Comparison of ENCODE assay signal across 1 cellular context in the genomic region with DNA sequence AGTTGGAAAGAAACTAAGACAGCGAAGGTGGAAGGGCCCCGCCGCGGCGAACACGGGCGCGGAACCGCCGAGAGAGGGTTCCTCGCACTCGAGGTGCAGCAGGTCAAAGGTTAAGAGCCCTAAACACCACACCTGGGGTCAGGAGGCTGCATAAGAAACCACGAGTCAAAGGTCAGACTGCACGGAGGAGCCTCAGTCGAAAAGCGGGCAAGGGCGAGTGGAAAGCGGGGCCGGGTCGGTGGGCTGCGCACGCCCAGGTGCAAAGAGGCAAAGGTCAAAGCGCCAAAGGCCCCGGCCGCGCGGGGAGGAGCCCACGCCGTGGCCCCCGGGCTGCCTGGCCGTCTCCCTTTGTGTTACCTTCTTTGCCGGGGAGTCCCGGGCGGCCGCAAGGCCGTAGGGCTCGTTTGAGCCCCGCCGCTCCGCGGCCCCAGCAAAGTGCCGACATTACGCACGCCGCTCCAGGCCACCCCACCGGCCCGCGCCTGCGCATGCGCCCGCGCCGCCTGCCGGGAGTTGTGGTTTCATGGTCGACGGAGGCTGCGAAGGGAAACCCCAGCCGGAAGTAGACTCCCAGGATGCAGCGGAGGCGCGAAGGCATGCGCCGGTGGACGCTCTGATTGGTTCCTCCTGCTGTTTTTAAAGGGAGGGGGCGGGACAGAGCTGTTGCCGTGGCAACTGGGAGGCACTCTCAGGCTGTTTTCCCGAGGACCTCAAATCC.
TF ChIP-seq lines count a peak whose summit lies in the region.

A gene (minus strand): TSS at position 470 of the 718 bp plus-strand sequence. CDS start 25 bp downstream, at position 445.

TF ChIP-seq in K562, 482 proteins besides CTCF, POLR2A, EP300 and RAD21 (continued from another document and continues in another):
- TF ChIP-seq, protein P1, sequence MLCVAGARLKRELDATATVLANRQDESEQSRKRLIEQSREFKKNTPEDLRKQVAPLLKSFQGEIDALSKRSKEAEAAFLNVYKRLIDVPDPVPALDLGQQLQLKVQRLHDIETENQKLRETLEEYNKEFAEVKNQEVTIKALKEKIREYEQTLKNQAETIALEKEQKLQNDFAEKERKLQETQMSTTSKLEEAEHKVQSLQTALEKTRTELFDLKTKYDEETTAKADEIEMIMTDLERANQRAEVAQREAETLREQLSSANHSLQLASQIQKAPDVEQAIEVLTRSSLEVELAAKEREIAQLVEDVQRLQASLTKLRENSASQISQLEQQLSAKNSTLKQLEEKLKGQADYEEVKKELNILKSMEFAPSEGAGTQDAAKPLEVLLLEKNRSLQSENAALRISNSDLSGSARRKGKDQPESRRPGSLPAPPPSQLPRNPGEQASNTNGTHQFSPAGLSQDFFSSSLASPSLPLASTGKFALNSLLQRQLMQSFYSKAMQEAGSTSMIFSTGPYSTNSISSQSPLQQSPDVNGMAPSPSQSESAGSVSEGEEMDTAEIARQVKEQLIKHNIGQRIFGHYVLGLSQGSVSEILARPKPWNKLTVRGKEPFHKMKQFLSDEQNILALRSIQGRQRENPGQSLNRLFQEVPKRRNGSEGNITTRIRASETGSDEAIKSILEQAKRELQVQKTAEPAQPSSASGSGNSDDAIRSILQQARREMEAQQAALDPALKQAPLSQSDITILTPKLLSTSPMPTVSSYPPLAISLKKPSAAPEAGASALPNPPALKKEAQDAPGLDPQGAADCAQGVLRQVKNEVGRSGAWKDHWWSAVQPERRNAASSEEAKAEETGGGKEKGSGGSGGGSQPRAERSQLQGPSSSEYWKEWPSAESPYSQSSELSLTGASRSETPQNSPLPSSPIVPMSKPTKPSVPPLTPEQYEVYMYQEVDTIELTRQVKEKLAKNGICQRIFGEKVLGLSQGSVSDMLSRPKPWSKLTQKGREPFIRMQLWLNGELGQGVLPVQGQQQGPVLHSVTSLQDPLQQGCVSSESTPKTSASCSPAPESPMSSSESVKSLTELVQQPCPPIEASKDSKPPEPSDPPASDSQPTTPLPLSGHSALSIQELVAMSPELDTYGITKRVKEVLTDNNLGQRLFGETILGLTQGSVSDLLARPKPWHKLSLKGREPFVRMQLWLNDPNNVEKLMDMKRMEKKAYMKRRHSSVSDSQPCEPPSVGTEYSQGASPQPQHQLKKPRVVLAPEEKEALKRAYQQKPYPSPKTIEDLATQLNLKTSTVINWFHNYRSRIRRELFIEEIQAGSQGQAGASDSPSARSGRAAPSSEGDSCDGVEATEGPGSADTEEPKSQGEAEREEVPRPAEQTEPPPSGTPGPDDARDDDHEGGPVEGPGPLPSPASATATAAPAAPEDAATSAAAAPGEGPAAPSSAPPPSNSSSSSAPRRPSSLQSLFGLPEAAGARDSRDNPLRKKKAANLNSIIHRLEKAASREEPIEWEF (CRISPR knock-in tag; IDR thresholded peaks at IDR 0.05): no peak
- TF ChIP-seq FOXJ2 (tag; IDR thresholded peaks at IDR 0.05): no peak
- TF ChIP-seq E2F3 (CRISPR knock-in tag; IDR thresholded peaks at IDR 0.05): no peak
- peak; percentile 63 for TF ChIP-seq KDM5B (IDR thresholded peaks at IDR 0.05; ENCODE audit: insufficient replicate concordance, low read depth, low read length)
- TF ChIP-seq, protein P2, sequence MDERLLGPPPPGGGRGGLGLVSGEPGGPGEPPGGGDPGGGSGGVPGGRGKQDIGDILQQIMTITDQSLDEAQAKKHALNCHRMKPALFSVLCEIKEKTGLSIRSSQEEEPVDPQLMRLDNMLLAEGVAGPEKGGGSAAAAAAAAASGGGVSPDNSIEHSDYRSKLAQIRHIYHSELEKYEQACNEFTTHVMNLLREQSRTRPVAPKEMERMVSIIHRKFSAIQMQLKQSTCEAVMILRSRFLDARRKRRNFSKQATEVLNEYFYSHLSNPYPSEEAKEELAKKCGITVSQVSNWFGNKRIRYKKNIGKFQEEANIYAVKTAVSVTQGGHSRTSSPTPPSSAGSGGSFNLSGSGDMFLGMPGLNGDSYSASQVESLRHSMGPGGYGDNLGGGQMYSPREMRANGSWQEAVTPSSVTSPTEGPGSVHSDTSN (CRISPR knock-in tag; IDR thresholded peaks at IDR 0.05; ENCODE audit: low read depth): peak; percentile 32
- TF ChIP-seq, protein P2 (tag; conservative IDR thresholded peaks at IDR 0.05; ENCODE audit: low read depth): peak; percentile 96
- TF ChIP-seq ZNF778 (CRISPR knock-in tag; IDR thresholded peaks at IDR 0.05): no peak
- peak; percentile 50 for TF ChIP-seq ETV5 (CRISPR knock-in tag; IDR thresholded peaks at IDR 0.05; ENCODE audit: low read depth)
- TF ChIP-seq MTA1 (IDR thresholded peaks at IDR 0.05; ENCODE audit: borderline replicate concordance): no peak
- no peak for TF ChIP-seq NCOA2 (IDR thresholded peaks at IDR 0.05; ENCODE audit: partially characterized antibody in 2 of 2)
- TF ChIP-seq FOXK1 (CRISPR knock-in tag; IDR thresholded peaks at IDR 0.05; ENCODE audit: borderline replicate concordance): no peak
- TF ChIP-seq HMG20B (CRISPR knock-in tag; IDR thresholded peaks at IDR 0.05): no peak
- TF ChIP-seq, protein P3, sequence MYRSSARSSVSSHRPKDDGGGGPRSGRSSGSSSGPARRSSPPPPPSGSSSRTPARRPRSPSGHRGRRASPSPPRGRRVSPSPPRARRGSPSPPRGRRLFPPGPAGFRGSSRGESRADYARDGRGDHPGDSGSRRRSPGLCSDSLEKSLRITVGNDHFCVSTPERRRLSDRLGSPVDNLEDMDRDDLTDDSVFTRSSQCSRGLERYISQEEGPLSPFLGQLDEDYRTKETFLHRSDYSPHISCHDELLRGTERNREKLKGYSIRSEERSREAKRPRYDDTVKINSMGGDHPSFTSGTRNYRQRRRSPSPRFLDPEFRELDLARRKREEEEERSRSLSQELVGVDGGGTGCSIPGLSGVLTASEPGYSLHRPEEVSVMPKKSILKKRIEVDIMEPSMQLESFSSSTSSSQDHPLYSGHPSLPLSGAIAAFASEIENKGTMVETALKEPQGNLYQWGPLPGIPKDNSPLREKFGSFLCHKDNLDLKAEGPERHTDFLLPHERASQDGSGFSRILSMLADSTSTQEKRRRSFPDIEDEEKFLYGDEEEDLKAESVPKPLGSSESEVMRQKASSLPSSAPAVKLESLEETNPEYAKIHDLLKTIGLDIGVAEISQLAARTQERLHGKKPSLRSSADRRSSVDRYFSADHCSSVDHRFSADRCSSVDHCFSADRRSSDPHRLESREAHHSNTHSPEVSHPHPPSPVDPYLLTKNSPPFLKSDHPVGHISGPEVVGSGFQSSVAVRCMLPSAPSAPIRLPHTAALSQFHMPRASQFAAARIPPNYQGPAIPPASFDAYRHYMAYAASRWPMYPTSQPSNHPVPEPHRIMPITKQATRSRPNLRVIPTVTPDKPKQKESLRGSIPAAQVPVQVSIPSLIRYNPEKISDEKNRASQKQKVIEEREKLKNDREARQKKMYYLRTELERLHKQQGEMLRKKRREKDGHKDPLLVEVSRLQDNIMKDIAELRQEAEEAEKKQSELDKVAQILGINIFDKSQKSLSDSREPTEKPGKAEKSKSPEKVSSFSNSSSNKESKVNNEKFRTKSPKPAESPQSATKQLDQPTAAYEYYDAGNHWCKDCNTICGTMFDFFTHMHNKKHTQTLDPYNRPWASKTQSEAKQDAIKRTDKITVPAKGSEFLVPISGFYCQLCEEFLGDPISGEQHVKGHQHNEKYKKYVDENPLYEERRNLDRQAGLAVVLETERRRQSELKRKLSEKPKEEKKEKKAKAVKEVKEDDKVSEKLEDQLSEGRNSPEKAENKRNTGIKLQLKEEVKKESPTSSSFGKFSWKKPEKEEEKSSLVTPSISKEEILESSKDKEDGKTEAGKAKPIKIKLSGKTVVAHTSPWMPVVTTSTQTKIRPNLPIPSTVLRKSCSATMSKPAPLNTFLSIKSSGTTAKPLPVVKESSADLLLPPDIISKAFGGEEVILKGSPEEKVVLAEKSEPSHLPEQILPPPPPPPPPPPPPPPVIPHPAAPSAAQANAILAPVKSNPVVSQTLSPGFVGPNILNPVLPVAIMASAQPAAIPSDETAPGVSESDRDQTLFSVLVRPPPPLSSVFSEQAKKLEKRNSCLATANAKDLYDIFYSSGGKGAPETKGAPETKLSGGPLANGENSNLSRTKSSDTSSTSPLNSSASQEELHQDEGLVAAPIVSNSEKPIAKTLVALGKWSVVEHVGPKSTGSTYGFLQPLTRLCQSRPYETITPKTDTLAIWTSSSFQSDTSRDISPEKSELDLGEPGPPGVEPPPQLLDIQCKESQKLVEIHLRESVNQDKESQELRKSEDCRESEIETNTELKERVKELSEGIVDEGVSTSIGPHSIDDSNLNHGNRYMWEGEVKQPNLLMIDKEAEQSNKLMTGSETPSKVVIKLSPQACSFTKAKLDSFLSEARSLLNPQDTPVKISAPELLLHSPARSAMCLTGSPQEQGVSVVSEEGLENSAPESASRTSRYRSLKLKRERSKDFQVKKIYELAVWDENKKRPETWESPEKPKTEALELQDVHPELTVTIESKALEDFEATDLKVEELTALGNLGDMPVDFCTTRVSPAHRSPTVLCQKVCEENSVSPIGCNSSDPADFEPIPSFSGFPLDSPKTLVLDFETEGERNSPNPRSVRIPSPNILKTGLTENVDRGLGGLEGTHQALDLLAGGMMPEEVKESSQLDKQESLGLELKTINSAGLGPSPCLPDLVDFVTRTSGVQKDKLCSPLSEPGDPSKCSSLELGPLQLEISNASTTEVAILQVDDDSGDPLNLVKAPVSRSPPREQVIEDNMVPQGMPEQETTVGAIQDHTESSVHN (IDR thresholded peaks at IDR 0.05; ENCODE audit: borderline replicate concordance in 1 of 2, low read depth in 1 of 2): no peak
- no peak for TF ChIP-seq SLC30A9 (CRISPR knock-in tag; IDR thresholded peaks at IDR 0.05)
- TF ChIP-seq, protein P4, sequence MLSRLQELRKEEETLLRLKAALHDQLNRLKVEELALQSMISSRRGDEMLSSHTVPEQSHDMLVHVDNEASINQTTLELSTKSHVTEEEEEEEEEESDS (CRISPR knock-in tag; IDR thresholded peaks at IDR 0.05): no peak
- TF ChIP-seq ZNF224 (CRISPR knock-in tag; IDR thresholded peaks at IDR 0.05): no peak
- no peak for TF ChIP-seq NCOR1 (IDR thresholded peaks at IDR 0.05)
- TF ChIP-seq STAT5A (IDR thresholded peaks at IDR 0.05; ENCODE audit: borderline replicate concordance, low read length): no peak
- TF ChIP-seq, protein P5, sequence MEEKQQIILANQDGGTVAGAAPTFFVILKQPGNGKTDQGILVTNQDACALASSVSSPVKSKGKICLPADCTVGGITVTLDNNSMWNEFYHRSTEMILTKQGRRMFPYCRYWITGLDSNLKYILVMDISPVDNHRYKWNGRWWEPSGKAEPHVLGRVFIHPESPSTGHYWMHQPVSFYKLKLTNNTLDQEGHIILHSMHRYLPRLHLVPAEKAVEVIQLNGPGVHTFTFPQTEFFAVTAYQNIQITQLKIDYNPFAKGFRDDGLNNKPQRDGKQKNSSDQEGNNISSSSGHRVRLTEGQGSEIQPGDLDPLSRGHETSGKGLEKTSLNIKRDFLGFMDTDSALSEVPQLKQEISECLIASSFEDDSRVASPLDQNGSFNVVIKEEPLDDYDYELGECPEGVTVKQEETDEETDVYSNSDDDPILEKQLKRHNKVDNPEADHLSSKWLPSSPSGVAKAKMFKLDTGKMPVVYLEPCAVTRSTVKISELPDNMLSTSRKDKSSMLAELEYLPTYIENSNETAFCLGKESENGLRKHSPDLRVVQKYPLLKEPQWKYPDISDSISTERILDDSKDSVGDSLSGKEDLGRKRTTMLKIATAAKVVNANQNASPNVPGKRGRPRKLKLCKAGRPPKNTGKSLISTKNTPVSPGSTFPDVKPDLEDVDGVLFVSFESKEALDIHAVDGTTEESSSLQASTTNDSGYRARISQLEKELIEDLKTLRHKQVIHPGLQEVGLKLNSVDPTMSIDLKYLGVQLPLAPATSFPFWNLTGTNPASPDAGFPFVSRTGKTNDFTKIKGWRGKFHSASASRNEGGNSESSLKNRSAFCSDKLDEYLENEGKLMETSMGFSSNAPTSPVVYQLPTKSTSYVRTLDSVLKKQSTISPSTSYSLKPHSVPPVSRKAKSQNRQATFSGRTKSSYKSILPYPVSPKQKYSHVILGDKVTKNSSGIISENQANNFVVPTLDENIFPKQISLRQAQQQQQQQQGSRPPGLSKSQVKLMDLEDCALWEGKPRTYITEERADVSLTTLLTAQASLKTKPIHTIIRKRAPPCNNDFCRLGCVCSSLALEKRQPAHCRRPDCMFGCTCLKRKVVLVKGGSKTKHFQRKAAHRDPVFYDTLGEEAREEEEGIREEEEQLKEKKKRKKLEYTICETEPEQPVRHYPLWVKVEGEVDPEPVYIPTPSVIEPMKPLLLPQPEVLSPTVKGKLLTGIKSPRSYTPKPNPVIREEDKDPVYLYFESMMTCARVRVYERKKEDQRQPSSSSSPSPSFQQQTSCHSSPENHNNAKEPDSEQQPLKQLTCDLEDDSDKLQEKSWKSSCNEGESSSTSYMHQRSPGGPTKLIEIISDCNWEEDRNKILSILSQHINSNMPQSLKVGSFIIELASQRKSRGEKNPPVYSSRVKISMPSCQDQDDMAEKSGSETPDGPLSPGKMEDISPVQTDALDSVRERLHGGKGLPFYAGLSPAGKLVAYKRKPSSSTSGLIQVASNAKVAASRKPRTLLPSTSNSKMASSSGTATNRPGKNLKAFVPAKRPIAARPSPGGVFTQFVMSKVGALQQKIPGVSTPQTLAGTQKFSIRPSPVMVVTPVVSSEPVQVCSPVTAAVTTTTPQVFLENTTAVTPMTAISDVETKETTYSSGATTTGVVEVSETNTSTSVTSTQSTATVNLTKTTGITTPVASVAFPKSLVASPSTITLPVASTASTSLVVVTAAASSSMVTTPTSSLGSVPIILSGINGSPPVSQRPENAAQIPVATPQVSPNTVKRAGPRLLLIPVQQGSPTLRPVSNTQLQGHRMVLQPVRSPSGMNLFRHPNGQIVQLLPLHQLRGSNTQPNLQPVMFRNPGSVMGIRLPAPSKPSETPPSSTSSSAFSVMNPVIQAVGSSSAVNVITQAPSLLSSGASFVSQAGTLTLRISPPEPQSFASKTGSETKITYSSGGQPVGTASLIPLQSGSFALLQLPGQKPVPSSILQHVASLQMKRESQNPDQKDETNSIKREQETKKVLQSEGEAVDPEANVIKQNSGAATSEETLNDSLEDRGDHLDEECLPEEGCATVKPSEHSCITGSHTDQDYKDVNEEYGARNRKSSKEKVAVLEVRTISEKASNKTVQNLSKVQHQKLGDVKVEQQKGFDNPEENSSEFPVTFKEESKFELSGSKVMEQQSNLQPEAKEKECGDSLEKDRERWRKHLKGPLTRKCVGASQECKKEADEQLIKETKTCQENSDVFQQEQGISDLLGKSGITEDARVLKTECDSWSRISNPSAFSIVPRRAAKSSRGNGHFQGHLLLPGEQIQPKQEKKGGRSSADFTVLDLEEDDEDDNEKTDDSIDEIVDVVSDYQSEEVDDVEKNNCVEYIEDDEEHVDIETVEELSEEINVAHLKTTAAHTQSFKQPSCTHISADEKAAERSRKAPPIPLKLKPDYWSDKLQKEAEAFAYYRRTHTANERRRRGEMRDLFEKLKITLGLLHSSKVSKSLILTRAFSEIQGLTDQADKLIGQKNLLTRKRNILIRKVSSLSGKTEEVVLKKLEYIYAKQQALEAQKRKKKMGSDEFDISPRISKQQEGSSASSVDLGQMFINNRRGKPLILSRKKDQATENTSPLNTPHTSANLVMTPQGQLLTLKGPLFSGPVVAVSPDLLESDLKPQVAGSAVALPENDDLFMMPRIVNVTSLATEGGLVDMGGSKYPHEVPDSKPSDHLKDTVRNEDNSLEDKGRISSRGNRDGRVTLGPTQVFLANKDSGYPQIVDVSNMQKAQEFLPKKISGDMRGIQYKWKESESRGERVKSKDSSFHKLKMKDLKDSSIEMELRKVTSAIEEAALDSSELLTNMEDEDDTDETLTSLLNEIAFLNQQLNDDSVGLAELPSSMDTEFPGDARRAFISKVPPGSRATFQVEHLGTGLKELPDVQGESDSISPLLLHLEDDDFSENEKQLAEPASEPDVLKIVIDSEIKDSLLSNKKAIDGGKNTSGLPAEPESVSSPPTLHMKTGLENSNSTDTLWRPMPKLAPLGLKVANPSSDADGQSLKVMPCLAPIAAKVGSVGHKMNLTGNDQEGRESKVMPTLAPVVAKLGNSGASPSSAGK (IDR thresholded peaks at IDR 0.05): peak; percentile 43; the same call in 1 of the 2 replicates
